Comparison of ENCODE assay signal across 18 cellular contexts in the genomic region with DNA sequence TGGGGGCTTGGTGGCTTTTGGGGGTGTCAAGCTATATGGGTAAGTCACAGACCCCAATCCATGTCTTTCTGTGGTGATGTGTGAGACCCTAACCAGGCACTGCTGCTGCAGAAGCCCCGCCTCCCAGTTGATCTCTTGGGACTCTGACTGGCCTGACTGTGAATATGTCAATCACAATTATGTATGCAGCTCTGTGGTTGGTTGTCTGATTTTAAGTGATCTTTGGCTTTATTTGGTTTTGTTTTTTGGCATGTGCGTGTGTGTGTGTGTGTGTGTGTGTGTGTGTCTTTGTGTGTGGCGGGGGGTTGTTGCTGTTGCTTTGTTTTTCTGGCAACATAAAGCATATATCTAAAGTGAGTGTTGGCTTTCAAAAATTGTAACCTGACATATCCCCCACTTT.
DNase-seq lines count a peak whose midpoint lies in the region; ATAC-seq, FAIRE-seq and TF ChIP-seq lines count a peak whose summit lies in the region.
"Had no signal": no experiment of that assay in that cellular context is flagged by ENCODE, and none has a peak within 500 bp of the region (broad histone marks: within the 10 kb centered on the region; RNA-seq: fewer than 3 reads in every experiment).

No MANE protein-coding gene starts in this region.

- no peak overlapping the region for H3K27ac Mint-ChIP-seq in neural crest cell (ENCODE audit: unreplicated experiment)

- FAIRE-seq in K562 (lab: Jason Lieb, UNC), result peak; percentile 19

- 23% methylated on average over 3 of the region's 3 CpGs for WGBS in K562 (ENCODE audit: insufficient coverage, low coverage, missing lambda C conversion rate)

- no peak overlapping the region for H3K4me3 Mint-ChIP-seq in neural crest cell
- H3K4me3 Mint-ChIP-seq: activated naive CD4-positive, alpha-beta T cell treated with anti-CD3 and anti-CD28 coated beads, Interleukin-2, amount 50 U/mL, for 24 hours had no signal

- no peaks in the 10 kb centered on the region for H3K79me2 ChIP-seq in K562 (ENCODE audit: control insufficient read depth, insufficient read depth, low read length)

- H3K9ac ChIP-seq in K562 (ENCODE audit: insufficient read depth in 1 of 2, low read depth in 2 of 2, low read length in 2 of 2), result no peak overlapping the region

- POLR2A ChIA-PET in K562 (lab: Yijun Ruan, JAX), result no interaction called here

- TF ChIP-seq POLR2A in NB4 (IDR thresholded peaks at IDR 0.05; ENCODE audit: extremely low read depth, insufficient read length) (no peak), K562 (conservative IDR thresholded peaks at IDR 0.05) (no peak)

- intact Hi-C loops in K562 (cut with micrococcal nuclease), result loop anchor here (10.0 kb wide), 3 partner anchors 267 to 707 kb away; partner anchors contain the start of gene NEMP2

- no peak for TF ChIP-seq RAD21 in K562 (CRISPR knock-in tag; conservative IDR thresholded peaks at IDR 0.05 in 1 of 2, IDR thresholded peaks at IDR 0.05 in 1 of 2)

- H3K9me3 Mint-ChIP-seq in neural crest cell, result no peaks in the 10 kb centered on the region
- H3K9me3 Mint-ChIP-seq: activated naive CD4-positive, alpha-beta T cell treated with anti-CD3 and anti-CD28 coated beads, Interleukin-2, amount 50 U/mL, for 24 hours had no signal

- H3K36me3 Mint-ChIP-seq in neural crest cell (ENCODE audit: low read depth), result no peaks in the 10 kb centered on the region
- H3K36me3 Mint-ChIP-seq: activated naive CD4-positive, alpha-beta T cell treated with anti-CD3 and anti-CD28 coated beads, Interleukin-2, amount 50 U/mL, for 24 hours had no signal

- BruUV-seq in K562 (replicated peaks; lab: Mats Ljungman, UMichigan), result no TSS peak

- no peak overlapping the region for H3K4me2 ChIP-seq in K562 (ENCODE audit: insufficient read depth, low read length)

- no peak for TF ChIP-seq CTCF in NB4 (IDR thresholded peaks at IDR 0.05; ENCODE audit: low read depth, low read length)
- no peak for TF ChIP-seq CTCF in K562 (IDR thresholded peaks at IDR 0.05 in 2 of 3, conservative IDR thresholded peaks at IDR 0.05 in 1 of 3; ENCODE audit: insufficient read depth in 2 of 3, low read depth in 1 of 3, low read length in 3 of 3)
- TF ChIP-seq CTCF in neural crest cell (conservative IDR thresholded peaks at IDR 0.05), result no peak

- H3K4me1 ChIP-seq in K562 (replicated peaks in 1 of 2; ENCODE audit: control insufficient read depth in 2 of 2, insufficient read depth in 2 of 2, low read length in 2 of 2), result no peaks in the 10 kb centered on the region; a peak in 1 of 5 replicates
- H3K4me1 ChIP-seq: left ventricle myocardium inferior had no signal

- peak; percentile 51; the same call in 1 of the 3 replicates for ATAC-seq in K562
- ATAC-seq: activated CD4-positive, CD25-positive, alpha-beta regulatory T cell treated with anti-CD3 and anti-CD28 coated beads, Interleukin-2, amount 50 U/mL, for 24 hours had no signal

- no peaks in the 10 kb centered on the region for H3K36me3 ChIP-seq in K562 (ENCODE audit: control insufficient read depth, insufficient read depth, low read length)
- H3K36me3 ChIP-seq: left ventricle myocardium inferior had no signal

- no peak overlapping the region for H2AFZ ChIP-seq in K562 (ENCODE audit: low read depth, low read length)

- H3K27ac ChIP-seq in K562 (ENCODE audit: extremely low read depth, low read depth, low read length), result no peak overlapping the region
- H3K27ac ChIP-seq: left ventricle myocardium inferior had no signal

- CTCF ChIA-PET in K562 (lab: Yijun Ruan, JAX; ENCODE audit: low intra/inter-chr PET ratio), result no interaction called here

- no peak for TF ChIP-seq EP300 in K562 (IDR thresholded peaks at IDR 0.05; ENCODE audit: low read length)

- H3K9me1 ChIP-seq in K562 (ENCODE audit: control insufficient read depth, insufficient read depth, low read length), result no peaks in the 10 kb centered on the region

- H3K27me3 Mint-ChIP-seq in neural crest cell (ENCODE audit: low read depth), result no peaks in the 10 kb centered on the region
- H3K27me3 Mint-ChIP-seq: activated naive CD4-positive, alpha-beta T cell treated with anti-CD3 and anti-CD28 coated beads, Interleukin-2, amount 50 U/mL, for 24 hours had no signal

- DNase-seq in NCI-H1417 (lab: John Stamatoyannopoulos, UW) (peak in 2 of 3 experiments; percentile 5 to 24), NCI-H1417 treated with DMSO at 0.1 percent for 48 hours (lab: John Stamatoyannopoulos, UW) (no peak), NB4 (ENCODE audit: low read depth) (peak; percentile 20), K562 (ENCODE audit: extremely low read depth in 1 of 4, low spot score in 3 of 4) (peak in 1 of 4 experiments; percentile 10), neural crest cell (ENCODE audit: low read depth, low spot score) (peak; percentile 9), NCI-H2171 (lab: John Stamatoyannopoulos, UW) (no peak)
- DNase-seq in activated T-cell treated with anti-CD3 and anti-CD28 coated beads, Interleukin-2, amount 50 U/mL, for 1 hour, result no peak
- no peak for DNase-seq in stimulated activated CD4-positive, alpha-beta T cell treated with anti-CD3 and anti-CD28 coated beads, Interleukin-4, amount 100 ng/mL, for 4 hours
- DNase-seq: 8988T; activated CD8-positive, alpha-beta memory T cell treated with anti-CD3 and anti-CD28 coated beads for 24 hours; activated T-cell treated with anti-CD3 and anti-CD28 coated beads, Interleukin-2, amount 50 U/mL, for 48 hours; HCEC 1CT; left ventricle myocardium inferior; NCI-H226; RPMI8226; T1000 had no signal

- in situ Hi-C loops in K562 (cut with MboI), result no loop called here

- H3K4me3 ChIP-seq in NB4 (ENCODE audit: low read depth, low read length) (no peak overlapping the region), K562 (no peak overlapping the region)
- H3K4me3 ChIP-seq: left ventricle myocardium inferior had no signal

- no peaks in the 10 kb centered on the region for H3K27me3 ChIP-seq in K562 (ENCODE audit: control insufficient read depth in 2 of 2, insufficient read depth in 2 of 2, low read length in 2 of 2)

- H4K20me1 ChIP-seq in K562 (replicated peaks; ENCODE audit: control insufficient read depth, insufficient read depth, low read length), result no peaks in the 10 kb centered on the region

- H3K9me3 ChIP-seq in K562 (replicated peaks; ENCODE audit: control insufficient read depth, insufficient read depth, low read depth, low read length), result no peaks in the 10 kb centered on the region
- H3K9me3 ChIP-seq: left ventricle myocardium inferior had no signal

- H3K4me1 Mint-ChIP-seq in neural crest cell, result peaks cover 9% of the 10 kb centered on the region

TF ChIP-seq in K562, 482 proteins besides CTCF, POLR2A, EP300 and RAD21:
- TF ChIP-seq PBX2 (CRISPR knock-in tag; IDR thresholded peaks at IDR 0.05; ENCODE audit: low read depth), result no peak
- TF ChIP-seq PBX2 (tag; conservative IDR thresholded peaks at IDR 0.05; ENCODE audit: low read depth), result peak; percentile 54
- TF ChIP-seq, protein P1, sequence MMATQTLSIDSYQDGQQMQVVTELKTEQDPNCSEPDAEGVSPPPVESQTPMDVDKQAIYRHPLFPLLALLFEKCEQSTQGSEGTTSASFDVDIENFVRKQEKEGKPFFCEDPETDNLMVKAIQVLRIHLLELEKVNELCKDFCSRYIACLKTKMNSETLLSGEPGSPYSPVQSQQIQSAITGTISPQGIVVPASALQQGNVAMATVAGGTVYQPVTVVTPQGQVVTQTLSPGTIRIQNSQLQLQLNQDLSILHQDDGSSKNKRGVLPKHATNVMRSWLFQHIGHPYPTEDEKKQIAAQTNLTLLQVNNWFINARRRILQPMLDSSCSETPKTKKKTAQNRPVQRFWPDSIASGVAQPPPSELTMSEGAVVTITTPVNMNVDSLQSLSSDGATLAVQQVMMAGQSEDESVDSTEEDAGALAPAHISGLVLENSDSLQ (IDR thresholded peaks at IDR 0.05), result peak; percentile 88
- TF ChIP-seq NFYB (IDR thresholded peaks at IDR 0.05; ENCODE audit: extremely low read depth, insufficient read length), result peak; percentile 7
- TF ChIP-seq, protein P2, sequence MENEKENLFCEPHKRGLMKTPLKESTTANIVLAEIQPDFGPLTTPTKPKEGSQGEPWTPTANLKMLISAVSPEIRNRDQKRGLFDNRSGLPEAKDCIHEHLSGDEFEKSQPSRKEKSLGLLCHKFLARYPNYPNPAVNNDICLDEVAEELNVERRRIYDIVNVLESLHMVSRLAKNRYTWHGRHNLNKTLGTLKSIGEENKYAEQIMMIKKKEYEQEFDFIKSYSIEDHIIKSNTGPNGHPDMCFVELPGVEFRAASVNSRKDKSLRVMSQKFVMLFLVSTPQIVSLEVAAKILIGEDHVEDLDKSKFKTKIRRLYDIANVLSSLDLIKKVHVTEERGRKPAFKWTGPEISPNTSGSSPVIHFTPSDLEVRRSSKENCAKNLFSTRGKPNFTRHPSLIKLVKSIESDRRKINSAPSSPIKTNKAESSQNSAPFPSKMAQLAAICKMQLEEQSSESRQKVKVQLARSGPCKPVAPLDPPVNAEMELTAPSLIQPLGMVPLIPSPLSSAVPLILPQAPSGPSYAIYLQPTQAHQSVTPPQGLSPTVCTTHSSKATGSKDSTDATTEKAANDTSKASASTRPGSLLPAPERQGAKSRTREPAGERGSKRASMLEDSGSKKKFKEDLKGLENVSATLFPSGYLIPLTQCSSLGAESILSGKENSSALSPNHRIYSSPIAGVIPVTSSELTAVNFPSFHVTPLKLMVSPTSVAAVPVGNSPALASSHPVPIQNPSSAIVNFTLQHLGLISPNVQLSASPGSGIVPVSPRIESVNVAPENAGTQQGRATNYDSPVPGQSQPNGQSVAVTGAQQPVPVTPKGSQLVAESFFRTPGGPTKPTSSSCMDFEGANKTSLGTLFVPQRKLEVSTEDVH (IDR thresholded peaks at IDR 0.05; ENCODE audit: low read depth, partially characterized antibody), result no peak
TF ChIP-seq in K562: peak in this region for 3.

Comparison
In these comparisons a context has a peak if more than half of its experiments do, and no peak if none do; other contexts are left out.
1. DNase-seq: peak in NCI-H1417 (2 of 3), NB4 (single experiment) and neural crest cell (single experiment); none in NCI-H1417 treated with DMSO at 0.1 percent for 48 hours (single experiment), activated T-cell treated with anti-CD3 and anti-CD28 coated beads, Interleukin-2, amount 50 U/mL, for 1 hour (single experiment), stimulated activated CD4-positive, alpha-beta T cell treated with anti-CD3 and anti-CD28 coated beads, Interleukin-4, amount 100 ng/mL, for 4 hours (0 of 2) and NCI-H2171 (single experiment).